Comparison of ENCODE assay signal across 8 cellular contexts in the genomic region with DNA sequence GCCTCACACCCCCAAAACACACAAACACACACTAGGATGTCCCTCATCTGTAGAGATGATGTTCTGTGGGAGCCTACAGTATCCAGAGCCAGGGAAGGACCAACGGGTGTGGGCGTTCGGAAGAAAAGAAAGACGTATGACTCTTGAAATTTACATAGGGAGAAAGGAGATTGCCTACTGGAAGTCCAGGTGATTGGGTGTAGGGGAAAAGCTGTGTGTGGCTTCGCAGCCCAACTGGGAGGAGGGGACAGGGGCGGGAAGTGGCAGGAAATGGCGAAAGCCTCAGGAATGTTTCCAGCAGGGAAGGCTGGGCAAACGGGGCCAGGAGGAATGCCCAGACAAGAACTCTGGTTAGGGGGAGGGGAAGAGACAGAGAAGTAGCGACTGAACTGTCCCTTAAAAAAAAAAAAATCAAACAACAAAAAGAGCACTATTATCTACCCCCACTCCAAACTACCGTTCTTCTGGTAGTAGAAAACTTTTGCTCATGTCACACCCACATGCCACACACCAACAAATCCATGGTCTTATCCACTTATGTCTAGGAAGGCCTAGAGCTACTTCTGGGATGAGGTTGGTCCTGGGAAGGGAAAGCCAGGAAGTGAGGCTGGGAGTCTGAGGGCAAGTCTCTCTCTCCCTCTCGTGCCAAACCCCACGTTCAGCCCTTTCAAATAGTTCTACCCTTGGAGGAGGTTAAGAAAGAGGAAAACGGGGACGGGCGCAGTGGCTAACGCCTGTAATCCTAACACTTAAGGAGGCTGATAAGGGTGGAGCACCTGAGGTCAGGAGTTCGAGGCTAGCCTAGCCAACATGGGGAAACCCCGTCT. TPM values are rescaled to one million over a fixed set of nuclear protein-coding genes. Genes with fewer than 3 reads are reported as not detected.
A peak's percentile ranks its signal among the peaks of the same experiment; 100 is the strongest.
DNase-seq lines count a peak whose midpoint lies in the region; ATAC-seq and TF ChIP-seq lines count a peak whose summit lies in the region.

No MANE protein-coding gene starts in this region.

- in situ Hi-C loops in IMR-90 (cut with MboI; ENCODE audit: low sequenced_read_pairs) = no loop called here
- in situ Hi-C loops in astrocyte of the cerebellum (cut with HindIII; ENCODE audit: low sequenced_read_pairs) = no loop called here

- peaks cover 7% of the 10 kb centered on the region for H3K9me1 ChIP-seq in IMR-90 (ENCODE audit: insufficient read depth, low read length)

- peak overlapping the region; percentile 100 for H3K23ac ChIP-seq in IMR-90 (ENCODE audit: low read depth, low read length)

- peak overlapping the region; percentile 82 for H3K9ac ChIP-seq in IMR-90 (ENCODE audit: low read depth, low read length)
- peak overlapping the region; percentile 33 to 96 (median 94) for H3K9ac ChIP-seq in subcutaneous abdominal adipose tissue (ENCODE audit: low read length in 5 of 5)

- POLR2A ChIA-PET in IMR-90 (lab: Charles Lee; ENCODE audit: unreplicated experiment) = interaction anchor here (1.0 to 1.9 kb wide), 4 partner anchors 10 to 24 kb away, joined by 3 to 10 read pairs (median 4); a partner anchor contains a TSS
- POLR2A ChIA-PET in activated CD4-positive, alpha-beta T cell treated with anti-CD3 and anti-CD28 coated beads for 36 hours (lab: Charles Lee) = interaction anchor here (0.6 to 2.3 kb wide), 5 partner anchors 17 to 64 kb away, joined by 3 to 12 read pairs (median 4); a partner anchor contains a TSS

- peak overlapping the region; percentile 100 for H4K91ac ChIP-seq in IMR-90 (ENCODE audit: insufficient read depth, low read depth, low read length)

- dilution Hi-C loops in IMR-90 (cut with HindIII; ENCODE audit: low sequenced_read_pairs, unreplicated experiment) = no loop called here

- ATAC-seq in IMR-90 (ENCODE audit: low read depth) = peak; percentile 5
- ATAC-seq in activated CD4-positive, alpha-beta T cell treated with anti-CD3 and anti-CD28 coated beads for 36 hours = no peak

- H4K8ac ChIP-seq in IMR-90 (ENCODE audit: low read depth in 2 of 2, low read length in 2 of 2) = peak overlapping the region; percentile 95 to 99

- no peaks in the 10 kb centered on the region for H3K9me3 Mint-ChIP-seq in activated CD4-positive, alpha-beta T cell treated with anti-CD3 and anti-CD28 coated beads for 36 hours (ENCODE audit: low read depth)

- H3K4me2 ChIP-seq in IMR-90 (ENCODE audit: low read depth, low read length) = peak overlapping the region; percentile 83

- TF ChIP-seq RAD21 in IMR-90 (IDR thresholded peaks at IDR 0.05; ENCODE audit: low read length) = no peak

- CTCF ChIA-PET in IMR-90 (lab: Yijun Ruan, JAX) = interaction anchor here (0.6 to 1.1 kb wide), 5 partner anchors 12 to 328 kb away, joined by 3 to 4 read pairs (median 3); a partner anchor contains a TSS
- CTCF ChIA-PET in activated CD4-positive, alpha-beta T cell treated with anti-CD3 and anti-CD28 coated beads for 36 hours (lab: Charles Lee) = interaction anchor here (0.9 to 2.9 kb wide), 8 partner anchors 8 to 119 kb away, joined by 3 to 12 read pairs (median 3); a partner anchor contains a TSS

- H3K4ac ChIP-seq in IMR-90 (ENCODE audit: low read depth, low read length) = peak overlapping the region; percentile 99

- peak overlapping the region; percentile 100 for H3K14ac ChIP-seq in IMR-90 (replicated peaks; ENCODE audit: low read depth, low read length)

- H3K4me1 ChIP-seq in IMR-90 (ENCODE audit: control insufficient read depth, insufficient read depth, low read length) = peaks cover 16% of the 10 kb centered on the region
- peaks cover 31 to 76% (median 72%) of the 10 kb centered on the region in 5 donors for H3K4me1 ChIP-seq in subcutaneous abdominal adipose tissue (ENCODE audit: control insufficient read depth in 5 of 5, insufficient read depth in 5 of 5, low read length in 5 of 5)

- peak overlapping the region; percentile 89 for H3K27ac ChIP-seq in IMR-90 (ENCODE audit: insufficient read depth, low read length)
- peak overlapping the region; percentile 97 for H3K27ac ChIP-seq in subcutaneous abdominal adipose tissue (ENCODE audit: low read depth, low read length)

- DNase-seq in AG20443 (ENCODE audit: low spot score) = peak; percentile 83
- DNase-seq in IMR-90 = peak; percentile 95
- DNase-seq in astrocyte of the cerebellum (ENCODE audit: low read depth) = peak; percentile 85
- peak; percentile 69 for DNase-seq in iPS-NIHi7 (ENCODE audit: extremely low spot score)
- DNase-seq in activated CD4-positive, alpha-beta T cell treated with anti-CD3 and anti-CD28 coated beads for 36 hours = no peak
- no peak for DNase-seq in stimulated activated CD4-positive, alpha-beta T cell treated with anti-CD3 and anti-CD28 coated beads, Interleukin-15, amount 100 ng/mL, for 24 hours
- no peak for DNase-seq in NCI-H524 treated with DMSO at 0.1 percent for 48 hours (lab: John Stamatoyannopoulos, UW)

- peaks cover 23% of the 10 kb centered on the region for H3K36me3 Mint-ChIP-seq in activated CD4-positive, alpha-beta T cell treated with anti-CD3 and anti-CD28 coated beads for 36 hours (ENCODE audit: low read depth)

- H3K4me3 ChIP-seq in IMR-90 (ENCODE audit: insufficient read depth, low read depth, low read length) = peak overlapping the region; percentile 36; the same call in 1 of the 2 replicates
- peak overlapping the region; percentile 55 for H3K4me3 ChIP-seq in astrocyte of the cerebellum (ENCODE audit: low read depth, low read length)
- H3K4me3 ChIP-seq in subcutaneous abdominal adipose tissue (ENCODE audit: low read depth in 1 of 5, low read length in 5 of 5) = peak overlapping the region; percentile 60 to 91 (median 82)

- peaks cover 21% of the 10 kb centered on the region for H4K20me1 ChIP-seq in IMR-90 (ENCODE audit: insufficient read depth, low read length)

- H3K27me3 ChIP-seq in IMR-90 (ENCODE audit: control insufficient read depth, insufficient read depth, low read length) = no peaks in the 10 kb centered on the region
- peaks cover 0 to 11% (median 0%) of the 10 kb centered on the region in 5 donors for H3K27me3 ChIP-seq in subcutaneous abdominal adipose tissue (ENCODE audit: control insufficient read depth in 5 of 5, insufficient read depth in 4 of 5, low read length in 5 of 5)

- H2AFZ ChIP-seq in IMR-90 (replicated peaks; ENCODE audit: low read length, poor library complexity) = peak overlapping the region; percentile 33

- TF ChIP-seq CTCF in IMR-90 (conservative IDR thresholded peaks at IDR 0.05; ENCODE audit: low read depth, low read length) (no peak), astrocyte of the cerebellum (IDR thresholded peaks at IDR 0.05; ENCODE audit: low read depth, low read length, missing control alignments) (no peak)

- H3K27ac Mint-ChIP-seq in activated CD4-positive, alpha-beta T cell treated with anti-CD3 and anti-CD28 coated beads for 36 hours = no peak overlapping the region

- peaks cover 37% of the 10 kb centered on the region for H3K4me1 Mint-ChIP-seq in activated CD4-positive, alpha-beta T cell treated with anti-CD3 and anti-CD28 coated beads for 36 hours

- no peaks in the 10 kb centered on the region for H3K9me3 ChIP-seq in IMR-90 (ENCODE audit: control insufficient read depth, insufficient read depth, low read length)
- peaks cover 0 to 2% (median 0%) of the 10 kb centered on the region in 5 donors for H3K9me3 ChIP-seq in subcutaneous abdominal adipose tissue (ENCODE audit: control insufficient read depth in 5 of 5, low read length in 5 of 5)

- H3K36me3 ChIP-seq in IMR-90 (ENCODE audit: control insufficient read depth, insufficient read depth, low read length) (peaks cover 8% of the 10 kb centered on the region), subcutaneous abdominal adipose tissue (ENCODE audit: control insufficient read depth in 5 of 5, insufficient read depth in 5 of 5, low read length in 5 of 5) (peaks cover 0 to 15% (median 12%) of the 10 kb centered on the region in 5 donors)

- H2AK9ac ChIP-seq in IMR-90 (replicated peaks; ENCODE audit: low read depth, low read length, poor library complexity) = peak overlapping the region; percentile 96

- H4K5ac ChIP-seq in IMR-90 (ENCODE audit: low read depth, low read length) = peak overlapping the region; percentile 98

- H2BK20ac ChIP-seq in IMR-90 (ENCODE audit: low read depth, low read length) = peak overlapping the region; percentile 95

- peak overlapping the region; percentile 97 for H2BK5ac ChIP-seq in IMR-90 (ENCODE audit: low read depth, low read length, poor library complexity, severe bottlenecking)

- H3K79me1 ChIP-seq in IMR-90 (ENCODE audit: low read depth in 1 of 2, low read length in 2 of 2) = peaks cover 9 to 54% of the 10 kb centered on the region in 2 experiments

- intact Hi-C loops in IMR-90 (cut with micrococcal nuclease) = loop anchor here (1.0 to 10.0 kb wide), 2 partner anchors 29 to 202 kb away; a partner anchor contains a TSS
- intact Hi-C loops in activated CD4-positive, alpha-beta T cell treated with anti-CD3 and anti-CD28 coated beads for 36 hours (cut with DNase I, micrococcal nuclease) = loop anchor here in 1 of 2 experiments (1.0 to 10.0 kb wide), 3 partner anchors 11 to 788 kb away; a partner anchor contains a TSS

- peak overlapping the region; percentile 99 for H2AK5ac ChIP-seq in IMR-90 (ENCODE audit: low read depth, low read length)

- no peak overlapping the region for H3K4me3 Mint-ChIP-seq in activated CD4-positive, alpha-beta T cell treated with anti-CD3 and anti-CD28 coated beads for 36 hours

- H3K27me3 Mint-ChIP-seq in activated CD4-positive, alpha-beta T cell treated with anti-CD3 and anti-CD28 coated beads for 36 hours = no peaks in the 10 kb centered on the region

- peak overlapping the region; percentile 96 for H3K18ac ChIP-seq in IMR-90 (ENCODE audit: low read depth, low read length)

- H3K56ac ChIP-seq in IMR-90 (ENCODE audit: extremely low read depth, insufficient read depth, low read length) = peak overlapping the region; percentile 100

- TF ChIP-seq POLR2A in IMR-90 (IDR thresholded peaks at IDR 0.05; ENCODE audit: low read depth, low read length) = peak; percentile 46

- WGBS in IMR-90 (ENCODE audit: extremely low coverage in 2 of 2, insufficient read length in 1 of 2), 2 experiments = 0% methylated on average over 4 of the region's 18 CpGs; no CpG with 5 or more reads in 1 of the 2 experiments

- H2BK120ac ChIP-seq in IMR-90 (ENCODE audit: low read depth, low read length) = peak overlapping the region; percentile 98

- peak overlapping the region; percentile 98 for H2BK15ac ChIP-seq in IMR-90 (ENCODE audit: low read depth, low read length)

- BruUV-seq in IMR-90 (replicated peaks; lab: Mats Ljungman, UMichigan) = no TSS peak

RNA-seq across cellular contexts. Expression of a gene that starts 1.8 kb away (rescaled TPM):
- total RNA-seq in IMR-90 (2012; rRNA removed) = 129 and 140 TPM in 2 replicates
- 195 and 272 TPM in 2 replicates for polyA plus RNA-seq in IMR-90 (2012; rRNA removed)
- 48.5 and 174 TPM in 2 replicates for polyA plus RNA-seq in IMR-90 (2012; cell fraction: cytosol; rRNA removed)
- polyA plus RNA-seq in IMR-90 (2012; cell fraction: nucleus; rRNA removed; ENCODE audit: low replicate concordance) = 12.1 and 45.9 TPM in 2 replicates
- 100 to 1,000 TPM; 190 to 196 TPM for total RNA-seq in activated CD4-positive, alpha-beta T cell treated with anti-CD3 and anti-CD28 coated beads for 36 hours

RNA-seq across cellular contexts. Expression of a gene that starts 2.2 kb away (rescaled TPM):
- total RNA-seq in IMR-90 (2012; rRNA removed) = 291 and 355 TPM in 2 replicates
- 337 and 352 TPM in 2 replicates for polyA plus RNA-seq in IMR-90 (2012; rRNA removed)
- 216 and 285 TPM in 2 replicates for polyA plus RNA-seq in IMR-90 (2012; cell fraction: cytosol; rRNA removed)
- 1,266 and 1,683 TPM in 2 replicates for polyA plus RNA-seq in IMR-90 (2012; cell fraction: nucleus; rRNA removed; ENCODE audit: low replicate concordance)
- 10 to 100 TPM; 45.9 to 65.7 TPM for total RNA-seq in activated CD4-positive, alpha-beta T cell treated with anti-CD3 and anti-CD28 coated beads for 36 hours

RNA-seq across cellular contexts. Expression of a gene that starts 10.4 kb away (rescaled TPM):
- 19.7 and 26.3 TPM in 2 replicates for total RNA-seq in IMR-90 (2012; rRNA removed)
- polyA plus RNA-seq in IMR-90 (2012; rRNA removed) = 37.3 and 39.9 TPM in 2 replicates
- 25.2 and 28.5 TPM in 2 replicates for polyA plus RNA-seq in IMR-90 (2012; cell fraction: cytosol; rRNA removed)
- polyA plus RNA-seq in IMR-90 (2012; cell fraction: nucleus; rRNA removed; ENCODE audit: low replicate concordance) = 46.1 and 80.6 TPM in 2 replicates
- total RNA-seq in activated CD4-positive, alpha-beta T cell treated with anti-CD3 and anti-CD28 coated beads for 36 hours = 10 to 100 TPM; 38.0 to 42.4 TPM

RNA-seq across cellular contexts. Expression of a gene that starts 11.1 kb away (rescaled TPM):
- 5.3 and 5.4 TPM in 2 replicates for total RNA-seq in IMR-90 (2012; rRNA removed)
- 12.3 and 14.8 TPM in 2 replicates for polyA plus RNA-seq in IMR-90 (2012; rRNA removed)
- polyA plus RNA-seq in IMR-90 (2012; cell fraction: cytosol; rRNA removed) = 7.8 and 8.6 TPM in 2 replicates
- polyA plus RNA-seq in IMR-90 (2012; cell fraction: nucleus; rRNA removed; ENCODE audit: low replicate concordance) = 28.6 and 31.8 TPM in 2 replicates
- total RNA-seq in activated CD4-positive, alpha-beta T cell treated with anti-CD3 and anti-CD28 coated beads for 36 hours = 10 to 100 TPM; 24.5 to 25.6 TPM

RNA-seq across cellular contexts. Expression of a gene that starts 16.8 kb away (rescaled TPM):
- total RNA-seq in IMR-90 (2012; rRNA removed) = 24.2 and 28.3 TPM in 2 replicates
- polyA plus RNA-seq in IMR-90 (2012; rRNA removed) = 40.5 and 44.2 TPM in 2 replicates
- 36.1 and 53.6 TPM in 2 replicates for polyA plus RNA-seq in IMR-90 (2012; cell fraction: cytosol; rRNA removed)
- 41.6 and 43.1 TPM in 2 replicates for polyA plus RNA-seq in IMR-90 (2012; cell fraction: nucleus; rRNA removed; ENCODE audit: low replicate concordance)
- 10 to 100 TPM; 22.6 to 28.1 TPM for total RNA-seq in activated CD4-positive, alpha-beta T cell treated with anti-CD3 and anti-CD28 coated beads for 36 hours

Comparison
In these comparisons a context has a peak if more than half of its experiments do, and no peak if none do; other contexts are left out.
1. DNase-seq: peak in AG20443 (single experiment), IMR-90 (single experiment), astrocyte of the cerebellum (single experiment) and iPS-NIHi7 (single experiment); none in activated CD4-positive, alpha-beta T cell treated with anti-CD3 and anti-CD28 coated beads for 36 hours (single experiment), stimulated activated CD4-positive, alpha-beta T cell treated with anti-CD3 and anti-CD28 coated beads, Interleukin-15, amount 100 ng/mL, for 24 hours (single experiment) and NCI-H524 treated with DMSO at 0.1 percent for 48 hours (single experiment).
2. Peak in every context shown above with its lines, with median percentiles within 50 percentile points of each other: H3K4me3 ChIP-seq.